5 cellular contexts compared by ENCODE assay signal in genomic region chr20:36675545-36675944, GRCh38. TPM values are rescaled to one million over a fixed set of nuclear protein-coding genes. Genes with fewer than 3 reads are reported as not detected.
"Had no signal": no experiment of that assay in that cellular context is flagged by ENCODE, and none has a peak within 500 bp of the region (broad histone marks: within the 10 kb centered on the region; RNA-seq: fewer than 3 reads in every experiment).

No MANE protein-coding gene starts in this region.

RNA-seq across cellular contexts. Expression of gene SLA2, which starts 29.5 kb away (rescaled TPM):
- total RNA-seq: LHCN-M2, MCF 10A, PC-9, RPMI7951, SK-MEL-5 had no signal
